In genomic region chr12:110501378-110501721, GRCh38 we compare ENCODE assay signal across 8 cellular contexts. TPM values are rescaled to one million over a fixed set of nuclear protein-coding genes. Genes with fewer than 3 reads are reported as not detected.
DNase-seq lines count a peak whose midpoint lies in the region; ATAC-seq and TF ChIP-seq lines count a peak whose summit lies in the region.

No MANE protein-coding gene starts in this region.

- no TSS peak for BruUV-seq in Calu3 (replicated peaks; lab: Mats Ljungman, UMichigan)

- in situ Hi-C loops in KBM-7 (cut with MboI; ENCODE audit: low pct_unique_long_range_greater_than_20kb, low sequenced_read_pairs), result no loop called here

- H3K4me3 ChIP-seq in coronary artery, result peak overlapping the region; percentile 83

- H3K9me3 Mint-ChIP-seq in Calu3 (ENCODE audit: low read depth, unreplicated experiment) (no peaks in the 10 kb centered on the region), memory B cell (no peaks in the 10 kb centered on the region), type B pancreatic cell (peaks cover 8% of the 10 kb centered on the region)

- TF ChIP-seq CTCF in Calu3 (IDR thresholded peaks at IDR 0.05; ENCODE audit: unreplicated experiment) (no peak), coronary artery (IDR thresholded peaks at IDR 0.05) (no peak), type B pancreatic cell (conservative IDR thresholded peaks at IDR 0.05) (no peak)

- peak; percentile 61 for DNase-seq in Calu3
- peak; percentile 82 for DNase-seq in KBM-7
- peak; percentile 89 for DNase-seq in SIG-M5 treated with dmso at 0.1 percent for 504 hours (lab: John Stamatoyannopoulos, UW; ENCODE audit: unreplicated experiment)
- no peak for DNase-seq in coronary artery (ENCODE audit: low spot score)
- DNase-seq in memory B cell (ENCODE audit: low spot score in 2 of 2), result peak in 1 of 2 donors; percentile 4
- DNase-seq in type B pancreatic cell (ENCODE audit: extremely low spot score, unreplicated experiment), result no peak
- DNase-seq in NCI-H1930 (lab: John Stamatoyannopoulos, UW), result no peak

- H3K27me3 Mint-ChIP-seq in Calu3 (ENCODE audit: unreplicated experiment) (no peaks in the 10 kb centered on the region), memory B cell (no peaks in the 10 kb centered on the region), type B pancreatic cell (peaks cover 4% of the 10 kb centered on the region)

- H3K27ac Mint-ChIP-seq in Calu3 (ENCODE audit: unreplicated experiment), result peak overlapping the region; percentile 77
- H3K27ac Mint-ChIP-seq in memory B cell, result peak overlapping the region; percentile 91
- H3K27ac Mint-ChIP-seq in type B pancreatic cell, result peak overlapping the region; percentile 96

- peak; percentile 14 for ATAC-seq in GM19455 (IDR thresholded peaks at IDR 0.05; ENCODE audit: unreplicated experiment)
- ATAC-seq in memory B cell (ENCODE audit: low read depth), result peak; percentile 1

- peak overlapping the region; percentile 89 to 91 for H3K27ac ChIP-seq in coronary artery

- H3K36me3 Mint-ChIP-seq in Calu3 (ENCODE audit: insufficient read depth, unreplicated experiment), result peaks cover 30% of the 10 kb centered on the region
- H3K36me3 Mint-ChIP-seq in memory B cell, result peaks cover 2% of the 10 kb centered on the region
- H3K36me3 Mint-ChIP-seq in type B pancreatic cell, result peaks cover 6% of the 10 kb centered on the region

- intact Hi-C loops in Calu3 (cut with micrococcal nuclease; ENCODE audit: unreplicated experiment), result no loop called here

- H3K4me1 Mint-ChIP-seq in Calu3 (ENCODE audit: low read depth, unreplicated experiment) (peaks cover 15% of the 10 kb centered on the region), memory B cell (peaks cover 12% of the 10 kb centered on the region), type B pancreatic cell (ENCODE audit: unreplicated experiment) (peaks cover 17% of the 10 kb centered on the region)

- CTCF ChIA-PET in Calu3 (lab: Charles Lee), result interaction anchor here (0.6 to 2.7 kb wide), 5 partner anchors 15 to 113 kb away, joined by 3 to 12 read pairs (median 4); partner anchors contain the start of genes FAM216A, GPN3 and TCTN1

- H3K4me3 Mint-ChIP-seq in Calu3 (ENCODE audit: low read depth, unreplicated experiment) (peak overlapping the region; percentile 95), memory B cell (peak overlapping the region; percentile 95), type B pancreatic cell (peak overlapping the region; percentile 100)

RNA-seq across cellular contexts. Expression of gene VPS29, which starts 0.6 kb away (rescaled TPM):
- 156 and 164 TPM in 2 replicates for total RNA-seq in Calu3 (2022)
- total RNA-seq in type B pancreatic cell (ENCODE audit: low replicate concordance), result 72.6 and 84.7 TPM in 2 replicates

RNA-seq across cellular contexts. Expression of gene RAD9B, which starts 0.8 kb away (rescaled TPM):
- total RNA-seq in Calu3 (2022) (0.80 and 1.9 TPM in 2 replicates), type B pancreatic cell (ENCODE audit: low replicate concordance) (0.12 and 0.46 TPM in 2 replicates)

RNA-seq across cellular contexts. Expression of gene FAM216A, which starts 32.7 kb away (rescaled TPM):
- 10.5 and 11.2 TPM in 2 replicates for total RNA-seq in Calu3 (2022)
- total RNA-seq in type B pancreatic cell (ENCODE audit: low replicate concordance), result 2.5 and 13.2 TPM in 2 replicates

RNA-seq across cellular contexts. Expression of gene GPN3, which starts 33.3 kb away (rescaled TPM):
- 31.8 and 35.9 TPM in 2 replicates for total RNA-seq in Calu3 (2022)
- total RNA-seq in type B pancreatic cell (ENCODE audit: low replicate concordance), result 15.2 and 18.1 TPM in 2 replicates

RNA-seq across cellular contexts. Expression of gene ARPC3, which starts 51.2 kb away (rescaled TPM):
- 321 and 344 TPM in 2 replicates for total RNA-seq in Calu3 (2022)
- total RNA-seq in type B pancreatic cell (ENCODE audit: low replicate concordance), result 164 and 218 TPM in 2 replicates

Comparison
In these comparisons a context has a peak if more than half of its experiments do, and no peak if none do; other contexts are left out.
1. DNase-seq: peak in Calu3 (single experiment), KBM-7 (single experiment) and SIG-M5 treated with dmso at 0.1 percent for 504 hours (single experiment); none in coronary artery (single experiment), type B pancreatic cell (single experiment) and NCI-H1930 (0 of 2).
2. Peak in every context shown above with its lines, with median percentiles within 50 percentile points of each other: H3K27ac Mint-ChIP-seq and H3K4me3 Mint-ChIP-seq.